15 cellular contexts compared by ENCODE assay signal in genomic region chr12:52347016-52347415, GRCh38. TPM values are rescaled to one million over a fixed set of nuclear protein-coding genes. Genes with fewer than 3 reads are reported as not detected.
"Had no signal": no experiment of that assay in that cellular context is flagged by ENCODE, and none has a peak within 500 bp of the region (broad histone marks: within the 10 kb centered on the region; RNA-seq: fewer than 3 reads in every experiment).

No MANE protein-coding gene starts in this region.

- H3K4me3 ChIP-seq: body of pancreas, dorsolateral prefrontal cortex, esophagus muscularis mucosa, left lung, upper lobe of left lung had no signal

- H3K27me3 ChIP-seq: body of pancreas, left lung, upper lobe of left lung had no signal

- ATAC-seq: activated CD8-positive, alpha-beta T cell treated with anti-CD3 and anti-CD28 coated beads, Interleukin-2, amount 10 ng/mL, durations not matched to agents 7 days and 5 days; stimulated activated naive B cell treated with anti-CD40 and anti-IgM and Interleukin-4, amounts not matched to agents 10 μg/mL and 1 μg/mL and 100 μg/mL, for 72 hours; T-cell had no signal

- H3K36me3 ChIP-seq: esophagus muscularis mucosa, left lung, upper lobe of left lung had no signal

- H3K27ac ChIP-seq: esophagus muscularis mucosa, left lung, upper lobe of left lung had no signal

- DNase-seq: activated CD4-positive, alpha-beta T cell treated with anti-CD3 and anti-CD28 coated beads for 48 hours; activated CD8-positive, alpha-beta memory T cell treated with anti-CD3 and anti-CD28 coated beads, Interleukin-2, amount 50 U/mL, for 48 hours; activated CD8-positive, alpha-beta T cell treated with anti-CD3 and anti-CD28 coated beads, Interleukin-2, amount 10 ng/mL, durations not matched to agents 7 days and 5 days; dorsolateral prefrontal cortex; right cardiac atrium; stimulated activated CD4-positive, alpha-beta T cell treated with anti-CD3 and anti-CD28 coated beads, Interleukin-2, amount 100 ng/mL, for 24 hours; stimulated activated naive B cell treated with anti-CD40 and anti-IgM and Interleukin-4, amounts not matched to agents 10 μg/mL and 1 μg/mL and 100 μg/mL, for 72 hours; T-cell had no signal

RNA-seq across cellular contexts. Expression of gene KRT85, which starts 20.3 kb away (rescaled TPM):
- total RNA-seq: activated CD8-positive, alpha-beta T cell treated with anti-CD3 and anti-CD28 coated beads, Interleukin-2, amount 10 ng/mL, durations not matched to agents 7 days and 5 days; body of pancreas; cerebellum; dorsolateral prefrontal cortex; esophagus muscularis mucosa; fibroblast of villous mesenchyme; left lung; posterior vena cava; right cardiac atrium; T-cell; upper lobe of left lung had no signal
- polyA plus RNA-seq: right cardiac atrium had no signal

RNA-seq across cellular contexts. Expression of gene KRT83, which starts 25.8 kb away (rescaled TPM):
- total RNA-seq: activated CD8-positive, alpha-beta T cell treated with anti-CD3 and anti-CD28 coated beads, Interleukin-2, amount 10 ng/mL, durations not matched to agents 7 days and 5 days; body of pancreas; cerebellum; esophagus muscularis mucosa; fibroblast of villous mesenchyme; left lung; posterior vena cava; right cardiac atrium; T-cell; upper lobe of left lung had no signal
- polyA plus RNA-seq: right cardiac atrium had no signal

RNA-seq across cellular contexts. Expression of gene KRT84, which starts 38.4 kb away (rescaled TPM):
- total RNA-seq: activated CD8-positive, alpha-beta T cell treated with anti-CD3 and anti-CD28 coated beads, Interleukin-2, amount 10 ng/mL, durations not matched to agents 7 days and 5 days; body of pancreas; cerebellum; esophagus muscularis mucosa; fibroblast of villous mesenchyme; left lung; posterior vena cava; right cardiac atrium; T-cell; upper lobe of left lung had no signal
- polyA plus RNA-seq: right cardiac atrium had no signal

RNA-seq across cellular contexts. Expression of gene KRT81, which starts 55.7 kb away (rescaled TPM):
- total RNA-seq: body of pancreas, cerebellum, fibroblast of villous mesenchyme, left lung, posterior vena cava, right cardiac atrium had no signal
- polyA plus RNA-seq: right cardiac atrium had no signal

RNA-seq across cellular contexts. Expression of gene KRT82, which starts 59.1 kb away (rescaled TPM):
- total RNA-seq: activated CD8-positive, alpha-beta T cell treated with anti-CD3 and anti-CD28 coated beads, Interleukin-2, amount 10 ng/mL, durations not matched to agents 7 days and 5 days; body of pancreas; cerebellum; esophagus muscularis mucosa; fibroblast of villous mesenchyme; left lung; posterior vena cava; right cardiac atrium; T-cell; upper lobe of left lung had no signal
- polyA plus RNA-seq: right cardiac atrium had no signal
